Comparison of ENCODE assay signal across 8 cellular contexts in genomic region chr4:53908661-53909078, GRCh38.
DNase-seq lines count a peak whose midpoint lies in the region; TF ChIP-seq lines count a peak whose summit lies in the region.

No MANE protein-coding gene starts in this region.

- intact Hi-C loops in dorsolateral prefrontal cortex (cut with DNase I) = loop anchor here (2.0 to 10.0 kb wide), 4 partner anchors 194 to 324 kb away; no protein-coding TSS in a partner anchor

- H3K36me3 Mint-ChIP-seq in type B pancreatic cell = no peaks in the 10 kb centered on the region

- peak; percentile 78 for TF ChIP-seq CTCF in 22Rv1 (IDR thresholded peaks at IDR 0.05)
- peak; percentile 78 for TF ChIP-seq CTCF in RWPE1 (conservative IDR thresholded peaks at IDR 0.05; ENCODE audit: low read depth)
- peak; percentile 42 to 81 (median 70) for TF ChIP-seq CTCF in dorsolateral prefrontal cortex (IDR thresholded peaks at IDR 0.05 in 54 of 56, conservative IDR thresholded peaks at IDR 0.05 in 2 of 56; ENCODE audit: low read depth in 1 of 56, partially characterized antibody in 56 of 56)
- TF ChIP-seq CTCF in type B pancreatic cell (conservative IDR thresholded peaks at IDR 0.05) = peak; percentile 79

- peaks cover 0 to 40% (median 4%) of the 10 kb centered on the region in 45 donors for H3K27me3 ChIP-seq in dorsolateral prefrontal cortex

- H3K27ac ChIP-seq in 22Rv1 (no peak overlapping the region), RWPE1 (no peak overlapping the region), dorsolateral prefrontal cortex (no peak overlapping the region)

- CTCF ChIA-PET in RWPE1 (lab: Yijun Ruan, JAX) = interaction anchor here (0.5 to 2.4 kb wide), 17 partner anchors 17 to 1084 kb away, joined by 3 to 28 read pairs (median 4); partner anchors contain the start of gene PDGFRA

- H3K27me3 Mint-ChIP-seq in type B pancreatic cell = peaks cover 50% of the 10 kb centered on the region

- no peaks in the 10 kb centered on the region for H3K9me3 Mint-ChIP-seq in type B pancreatic cell

- POLR2A ChIA-PET in RWPE1 (lab: Yijun Ruan, JAX; ENCODE audit: low non-redundant PET) = no interaction called here

- H3K27ac Mint-ChIP-seq in type B pancreatic cell = peak overlapping the region; percentile 21

- peak overlapping the region in 54 of 59 donors; percentile 0 to 61 (median 34) for H3K4me3 ChIP-seq in dorsolateral prefrontal cortex

- peaks cover 37% of the 10 kb centered on the region for H3K4me1 Mint-ChIP-seq in type B pancreatic cell (ENCODE audit: unreplicated experiment)

- peak overlapping the region; percentile 59 for H3K4me3 Mint-ChIP-seq in type B pancreatic cell

- DNase-seq in GM03348 (ENCODE audit: low spot score) (peak; percentile 77), Kasumi-1 (lab: John Stamatoyannopoulos, UW) (peak; percentile 98 to 100), RWPE1 (ENCODE audit: low spot score) (peak; percentile 77), dorsolateral prefrontal cortex (peak in 3 of 10 donors; percentile 8 to 42 (median 36)), lung microvascular endothelial cell (ENCODE audit: low read depth in 2 of 2) (peak; percentile 87 to 92), type B pancreatic cell (ENCODE audit: extremely low spot score, unreplicated experiment) (no peak)
- DNase-seq in activated CD4-positive, alpha-beta T cell treated with anti-CD3 and anti-CD28 coated beads, Interleukin-2, amount 50 U/mL, for 48 hours = no peak

Comparison
In these comparisons a context has a peak if more than half of its experiments do, and no peak if none do; other contexts are left out.
1. DNase-seq: peak in GM03348 (single experiment), Kasumi-1 (2 of 2), RWPE1 (single experiment) and lung microvascular endothelial cell (2 of 2); none in type B pancreatic cell (single experiment) and activated CD4-positive, alpha-beta T cell treated with anti-CD3 and anti-CD28 coated beads, Interleukin-2, amount 50 U/mL, for 48 hours (0 of 2).
2. Peak in every context shown above with its lines, with median percentiles within 50 percentile points of each other: CTCF ChIP-seq.